In the genomic region with DNA sequence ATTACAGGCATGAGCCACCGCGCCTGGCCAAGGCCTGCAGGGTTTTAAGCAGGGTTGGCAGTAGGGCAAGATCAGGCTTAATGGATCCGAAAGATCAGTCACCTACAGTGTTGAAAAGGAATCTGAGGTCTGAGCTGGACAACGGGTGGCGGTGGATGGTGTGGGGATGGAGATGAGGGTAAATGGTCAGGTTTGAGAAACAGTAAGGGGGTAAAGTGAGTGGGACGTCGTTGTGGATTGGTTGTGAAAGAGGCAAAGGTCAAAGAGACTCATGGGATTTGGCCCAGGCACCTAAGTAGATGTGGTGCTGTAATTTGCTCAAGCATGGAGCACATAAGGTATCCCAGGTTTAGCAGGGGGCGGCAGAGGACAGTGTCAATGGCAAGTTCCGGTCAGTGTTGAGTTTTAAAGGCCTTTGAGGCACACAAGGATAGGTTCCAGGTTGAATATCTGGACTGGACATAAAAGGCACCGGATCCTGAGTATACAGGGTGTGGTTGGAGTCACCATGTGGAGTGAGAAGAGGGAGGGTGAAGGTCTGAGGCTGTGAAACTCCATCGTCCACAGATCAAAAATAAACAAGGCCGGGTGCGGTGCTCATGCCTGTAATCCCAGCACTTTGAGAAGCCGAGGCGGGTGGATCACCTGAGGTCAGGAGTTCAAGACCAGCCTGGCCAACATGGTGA, we compare ENCODE assay signal across 10 cellular contexts. TPM values are rescaled to one million over a fixed set of nuclear protein-coding genes. Genes with fewer than 3 reads are reported as not detected.
DNase-seq lines count a peak whose midpoint lies in the region; ATAC-seq and TF ChIP-seq lines count a peak whose summit lies in the region.
"Had no signal": no experiment of that assay in that cellular context is flagged by ENCODE, and none has a peak within 500 bp of the region (broad histone marks: within the 10 kb centered on the region; RNA-seq: fewer than 3 reads in every experiment).

No MANE protein-coding gene starts in this region.

- H2BK15ac ChIP-seq in mesenchymal stem cell (ENCODE audit: low read depth, poor library complexity, severe bottlenecking): peak overlapping the region; percentile 26

- H3K4me1 ChIP-seq in left ventricle myocardium inferior: peaks cover 36% of the 10 kb centered on the region
- H3K4me1 ChIP-seq in right cardiac atrium (ENCODE audit: control insufficient read depth, insufficient read depth, low read length): peaks cover 6% of the 10 kb centered on the region
- H3K4me1 ChIP-seq in mesenchymal stem cell (ENCODE audit: control insufficient read depth, insufficient read depth, low read depth, low read length): peaks cover 55% of the 10 kb centered on the region
- peaks cover 41% of the 10 kb centered on the region for H3K4me1 ChIP-seq in upper lobe of right lung

- H3K9me3 Mint-ChIP-seq in activated naive CD8-positive, alpha-beta T cell treated with anti-CD3 and anti-CD28 coated beads, Interleukin-2, amount 10 ng/mL, durations not matched to agents 7 days and 5 days: no peaks in the 10 kb centered on the region

- WGBS in right cardiac atrium: 79% methylated on average over 15 of the region's 15 CpGs
- WGBS in mesenchymal stem cell: 81% methylated on average over 15 of the region's 15 CpGs

- no peak overlapping the region for H2BK5ac ChIP-seq in mesenchymal stem cell (ENCODE audit: low read depth, low read length, poor library complexity, severe bottlenecking)

- TF ChIP-seq CTCF in left ventricle myocardium inferior (IDR thresholded peaks at IDR 0.05; ENCODE audit: borderline replicate concordance): no peak
- no peak for TF ChIP-seq CTCF in upper lobe of right lung (IDR thresholded peaks at IDR 0.05)

- H3K9ac ChIP-seq in mesenchymal stem cell (ENCODE audit: low read length): no peak overlapping the region

- H3K27me3 ChIP-seq in left ventricle myocardium inferior (ENCODE audit: low read depth) (no peaks in the 10 kb centered on the region), right cardiac atrium (ENCODE audit: control insufficient read depth, insufficient read depth) (no peaks in the 10 kb centered on the region), mesenchymal stem cell (ENCODE audit: control insufficient read depth in 1 of 2, insufficient read depth in 1 of 2, low read length in 2 of 2) (no peaks in the 10 kb centered on the region), upper lobe of right lung (no peaks in the 10 kb centered on the region)

- DNase-seq in left ventricle myocardium inferior: no peak
- no peak for DNase-seq in right cardiac atrium
- DNase-seq in activated naive CD8-positive, alpha-beta T cell treated with anti-CD3 and anti-CD28 coated beads, Interleukin-2, amount 10 ng/mL, durations not matched to agents 7 days and 5 days: no peak
- no peak for DNase-seq in mesenchymal stem cell
- DNase-seq in upper lobe of right lung: no peak
- no peak for DNase-seq in NCI-H2107 treated with DMSO at 0.1 percent for 48 hours (lab: John Stamatoyannopoulos, UW; ENCODE audit: unreplicated experiment)
- DNase-seq: NCI-H2227 treated with DMSO at 0.1 percent for 48 hours had no signal

- H3K36me3 ChIP-seq in left ventricle myocardium inferior (no peaks in the 10 kb centered on the region), mesenchymal stem cell (ENCODE audit: control insufficient read depth in 1 of 2, insufficient read depth in 2 of 2, low read depth in 1 of 2, low read length in 2 of 2) (no peaks in the 10 kb centered on the region), upper lobe of right lung (no peaks in the 10 kb centered on the region)

- POLR2A ChIA-PET in activated naive CD8-positive, alpha-beta T cell treated with anti-CD3 and anti-CD28 coated beads, Interleukin-2, amount 10 ng/mL, durations not matched to agents 7 days and 5 days (lab: Charles Lee): interaction anchor here (1.9 to 2.4 kb wide), 2 partner anchors 10 to 23 kb away, joined by 7 to 13 read pairs; a partner anchor contains a TSS

- H2BK120ac ChIP-seq in mesenchymal stem cell (ENCODE audit: low read depth, low read length): peak overlapping the region; percentile 90

- H3K4me2 ChIP-seq in mesenchymal stem cell (ENCODE audit: low read length, poor library complexity, severe bottlenecking): no peak overlapping the region

- peak overlapping the region in 1 of 2 experiments; percentile 63 for H3K23ac ChIP-seq in mesenchymal stem cell (ENCODE audit: low read length in 2 of 2)

- no peaks in the 10 kb centered on the region for H3K36me3 Mint-ChIP-seq in activated naive CD8-positive, alpha-beta T cell treated with anti-CD3 and anti-CD28 coated beads, Interleukin-2, amount 10 ng/mL, durations not matched to agents 7 days and 5 days

- peak overlapping the region; percentile 90 for H4K91ac ChIP-seq in mesenchymal stem cell (ENCODE audit: low read length)

- H3K27me3 Mint-ChIP-seq in activated naive CD8-positive, alpha-beta T cell treated with anti-CD3 and anti-CD28 coated beads, Interleukin-2, amount 10 ng/mL, durations not matched to agents 7 days and 5 days: no peaks in the 10 kb centered on the region

- no peak overlapping the region for H3K4me3 ChIP-seq in left ventricle myocardium inferior
- H3K4me3 ChIP-seq in right cardiac atrium (ENCODE audit: low read length): no peak overlapping the region
- H3K4me3 ChIP-seq in mesenchymal stem cell (ENCODE audit: insufficient read depth in 1 of 2, low read depth in 1 of 2, low read length in 2 of 2): peak overlapping the region in 1 of 2 experiments; percentile 74
- peak overlapping the region; percentile 69 for H3K4me3 ChIP-seq in upper lobe of right lung

- peak overlapping the region; percentile 80 to 98 for H2BK12ac ChIP-seq in mesenchymal stem cell (ENCODE audit: low read length in 2 of 2)

- peak overlapping the region; percentile 56 for H3K27ac Mint-ChIP-seq in activated naive CD8-positive, alpha-beta T cell treated with anti-CD3 and anti-CD28 coated beads, Interleukin-2, amount 10 ng/mL, durations not matched to agents 7 days and 5 days

- peaks cover 7% of the 10 kb centered on the region for H3K79me1 ChIP-seq in mesenchymal stem cell (replicated peaks; ENCODE audit: low read length, poor library complexity, severe bottlenecking)

- ATAC-seq in right cardiac atrium (no peak), upper lobe of right lung (no peak), GM19328 (IDR thresholded peaks at IDR 0.05; ENCODE audit: unreplicated experiment) (no peak), HG03432 (IDR thresholded peaks at IDR 0.05; ENCODE audit: unreplicated experiment) (no peak)
- ATAC-seq in activated naive CD8-positive, alpha-beta T cell treated with anti-CD3 and anti-CD28 coated beads, Interleukin-2, amount 10 ng/mL, durations not matched to agents 7 days and 5 days (ENCODE audit: low read depth): no peak

- peak overlapping the region; percentile 100 for H4K8ac ChIP-seq in mesenchymal stem cell (ENCODE audit: low read length)

- H3K9me3 ChIP-seq in left ventricle myocardium inferior (replicated peaks) (no peaks in the 10 kb centered on the region), right cardiac atrium (ENCODE audit: control insufficient read depth, low read length) (no peaks in the 10 kb centered on the region), mesenchymal stem cell (ENCODE audit: control insufficient read depth, low read length) (no peaks in the 10 kb centered on the region), upper lobe of right lung (no peaks in the 10 kb centered on the region)

- intact Hi-C loops in left ventricle myocardium inferior (cut with micrococcal nuclease): no loop called here
- intact Hi-C loops in right cardiac atrium (cut with DNase I): no loop called here
- intact Hi-C loops in upper lobe of right lung (cut with DNase I): no loop called here

- H2AFZ ChIP-seq in mesenchymal stem cell (ENCODE audit: low read depth, low read length): no peak overlapping the region

- peaks cover 28% of the 10 kb centered on the region for H3K4me1 Mint-ChIP-seq in activated naive CD8-positive, alpha-beta T cell treated with anti-CD3 and anti-CD28 coated beads, Interleukin-2, amount 10 ng/mL, durations not matched to agents 7 days and 5 days

- H2AK5ac ChIP-seq in mesenchymal stem cell (ENCODE audit: low read length, severe bottlenecking): peak overlapping the region; percentile 87

- H3K4ac ChIP-seq in mesenchymal stem cell (ENCODE audit: low read depth in 1 of 2, low read length in 2 of 2): peak overlapping the region; percentile 71 to 94

- H3K14ac ChIP-seq in mesenchymal stem cell (ENCODE audit: low read length in 2 of 2): peak overlapping the region in 1 of 2 experiments; percentile 64

- H3K27ac ChIP-seq in left ventricle myocardium inferior (replicated peaks): peak overlapping the region; percentile 92
- H3K27ac ChIP-seq in right cardiac atrium (ENCODE audit: low read length): no peak overlapping the region
- H3K27ac ChIP-seq in mesenchymal stem cell (ENCODE audit: low read length, poor library complexity, severe bottlenecking): no peak overlapping the region
- peak overlapping the region; percentile 93 for H3K27ac ChIP-seq in upper lobe of right lung

- H3K4me3 Mint-ChIP-seq in activated naive CD8-positive, alpha-beta T cell treated with anti-CD3 and anti-CD28 coated beads, Interleukin-2, amount 10 ng/mL, durations not matched to agents 7 days and 5 days: peak overlapping the region; percentile 10

- peak overlapping the region; percentile 74 to 94 for H3K18ac ChIP-seq in mesenchymal stem cell (ENCODE audit: low read depth in 1 of 2, low read length in 2 of 2)

RNA-seq across cellular contexts. Expression of a gene that starts 1.1 kb away (rescaled TPM):
- total RNA-seq in left ventricle myocardium inferior: 8.4 TPM
- 10 to 100 TPM; 12.7 to 21.6 (median 18.5) TPM for total RNA-seq in right cardiac atrium
- 12.7 TPM for polyA plus RNA-seq in right cardiac atrium
- total RNA-seq in activated naive CD8-positive, alpha-beta T cell treated with anti-CD3 and anti-CD28 coated beads, Interleukin-2, amount 10 ng/mL, durations not matched to agents 7 days and 5 days: 10 to 100 TPM in 1 of 2 experiments, 1 to 10 TPM in 1; 9.1 to 11.0 TPM
- polyA plus RNA-seq in mesenchymal stem cell (2013, experiment 1 of 2): 12.9 TPM
- 12.0 TPM for polyA plus RNA-seq in mesenchymal stem cell (2013, experiment 2 of 2)
- 40.5 TPM for total RNA-seq in upper lobe of right lung
- total RNA-seq: SK-MEL-5 had no signal

RNA-seq across cellular contexts. Expression of a gene that starts 23.1 kb away (rescaled TPM):
- total RNA-seq in left ventricle myocardium inferior (6.2 TPM), right cardiac atrium (10 to 100 TPM in 1 of 4 donors, 1 to 10 TPM in 3; 9.4 to 10.9 (median 9.6) TPM), upper lobe of right lung (18.0 TPM)
- polyA plus RNA-seq in right cardiac atrium: 7.7 TPM
- total RNA-seq in activated naive CD8-positive, alpha-beta T cell treated with anti-CD3 and anti-CD28 coated beads, Interleukin-2, amount 10 ng/mL, durations not matched to agents 7 days and 5 days: 10 to 100 TPM; 16.2 to 17.6 TPM
- 6.8 TPM for polyA plus RNA-seq in mesenchymal stem cell (2013, experiment 1 of 2)
- 6.8 TPM for polyA plus RNA-seq in mesenchymal stem cell (2013, experiment 2 of 2)

RNA-seq across cellular contexts. Expression of a gene that starts 39.6 kb away (rescaled TPM):
- total RNA-seq in left ventricle myocardium inferior (23.1 TPM), right cardiac atrium (10 to 100 TPM; 22.3 to 27.5 (median 23.1) TPM), upper lobe of right lung (25.3 TPM)
- polyA plus RNA-seq in right cardiac atrium: 22.8 TPM
- total RNA-seq in activated naive CD8-positive, alpha-beta T cell treated with anti-CD3 and anti-CD28 coated beads, Interleukin-2, amount 10 ng/mL, durations not matched to agents 7 days and 5 days: 10 to 100 TPM; 20.4 to 22.4 TPM
- 11.7 TPM for polyA plus RNA-seq in mesenchymal stem cell (2013, experiment 1 of 2)
- polyA plus RNA-seq in mesenchymal stem cell (2013, experiment 2 of 2): 11.8 TPM

RNA-seq across cellular contexts. Expression of a gene that starts 39.9 kb away (rescaled TPM):
- total RNA-seq in left ventricle myocardium inferior (809 TPM), right cardiac atrium (100 to 1,000 TPM; 702 to 831 (median 748) TPM), upper lobe of right lung (155 TPM)
- polyA plus RNA-seq in right cardiac atrium: 2,009 TPM
- total RNA-seq in activated naive CD8-positive, alpha-beta T cell treated with anti-CD3 and anti-CD28 coated beads, Interleukin-2, amount 10 ng/mL, durations not matched to agents 7 days and 5 days: 100 to 1,000 TPM; 196 to 199 TPM
- 488 TPM for polyA plus RNA-seq in mesenchymal stem cell (2013, experiment 1 of 2)
- polyA plus RNA-seq in mesenchymal stem cell (2013, experiment 2 of 2): 495 TPM

RNA-seq across cellular contexts. Expression of a gene that starts 44.9 kb away (rescaled TPM):
- 25.9 TPM for total RNA-seq in left ventricle myocardium inferior
- 10 to 100 TPM; 29.1 to 35.9 (median 33.3) TPM for total RNA-seq in right cardiac atrium
- polyA plus RNA-seq in right cardiac atrium: 37.5 TPM
- total RNA-seq in activated naive CD8-positive, alpha-beta T cell treated with anti-CD3 and anti-CD28 coated beads, Interleukin-2, amount 10 ng/mL, durations not matched to agents 7 days and 5 days: 10 to 100 TPM; 69.9 to 70.8 TPM
- polyA plus RNA-seq in mesenchymal stem cell (2013, experiment 1 of 2): 52.5 TPM
- polyA plus RNA-seq in mesenchymal stem cell (2013, experiment 2 of 2): 56.2 TPM
- 35.8 TPM for total RNA-seq in upper lobe of right lung

Comparison
In these comparisons a context has a peak if more than half of its experiments do, and no peak if none do; other contexts are left out.
1. H3K27ac ChIP-seq: peak in left ventricle myocardium inferior (single experiment) and upper lobe of right lung (single experiment); none in right cardiac atrium (single experiment) and mesenchymal stem cell (single experiment).